In genomic region chr1:117059678-117060440, GRCh38 we compare ENCODE assay signal across 8 cellular contexts. TPM values are rescaled to one million over a fixed set of nuclear protein-coding genes. Genes with fewer than 3 reads are reported as not detected.
DNase-seq lines count a peak whose midpoint lies in the region; ATAC-seq, FAIRE-seq and TF ChIP-seq lines count a peak whose summit lies in the region.

Gene TTF2, plus strand, starts transcription at chr1:117060326. Its CDS starts 21 bp downstream, at chr1:117060347.

- TF ChIP-seq CTCF in RWPE1 (conservative IDR thresholded peaks at IDR 0.05; ENCODE audit: low read depth) (no peak), fibroblast of the aortic adventitia (IDR thresholded peaks at IDR 0.05; ENCODE audit: insufficient read depth, low read length) (peak; percentile 38), nephron (IDR thresholded peaks at IDR 0.05; ENCODE audit: unreplicated experiment in 3 of 3) (peak; percentile 25 to 38 (median 30))

- CTCF ChIA-PET in RWPE1 (lab: Yijun Ruan, JAX) = interaction anchor here (0.5 to 0.7 kb wide), 3 partner anchors 19 to 178 kb away, joined by 3 to 4 read pairs (median 3); no protein-coding TSS in a partner anchor

- TF ChIP-seq POLR2A in H54 (IDR thresholded peaks at IDR 0.05; ENCODE audit: low read depth, low read length) = peak; percentile 17; the same call in 1 of the 2 replicates

- no peaks in the 10 kb centered on the region for H3K9me3 Mint-ChIP-seq in activated T-helper 17 cell treated with anti-CD3 and anti-CD28 coated beads, Interleukin-2, amount 50 U/mL, for 72 hours
- no peaks in the 10 kb centered on the region for H3K9me3 Mint-ChIP-seq in nephron

- FAIRE-seq in H54 (lab: Jason Lieb, UNC) = peak; percentile 97

- H3K27ac Mint-ChIP-seq in activated T-helper 17 cell treated with anti-CD3 and anti-CD28 coated beads, Interleukin-2, amount 50 U/mL, for 72 hours = no peak within 1 kb of the TSS
- peak within 1 kb of the TSS; percentile 32 to 77 (median 74) for H3K27ac Mint-ChIP-seq in nephron

- ATAC-seq in activated T-helper 17 cell treated with anti-CD3 and anti-CD28 coated beads, Interleukin-2, amount 50 U/mL, for 72 hours (replicated peaks) = peak; percentile 94
- peak; percentile 94 for ATAC-seq in stimulated activated naive CD8-positive, alpha-beta T cell treated with anti-CD3 and anti-CD28 coated beads, Interleukin-15, Interleukin-2, amounts not matched to agents 100 U/mL and 50 U/mL, for 24 hours

- POLR2A ChIA-PET in RWPE1 (lab: Yijun Ruan, JAX; ENCODE audit: low non-redundant PET) = no interaction called here

- H3K27me3 Mint-ChIP-seq in activated T-helper 17 cell treated with anti-CD3 and anti-CD28 coated beads, Interleukin-2, amount 50 U/mL, for 72 hours = no peaks in the 10 kb centered on the region
- no peaks in the 10 kb centered on the region for H3K27me3 Mint-ChIP-seq in nephron (ENCODE audit: low read depth)

- DNase-seq in ELF-1 (ENCODE audit: low read depth, low spot score) (peak; percentile 100), H54 (ENCODE audit: insufficient read length, low spot score) (peak; percentile 83), LoVo (ENCODE audit: low spot score) (peak; percentile 98), RWPE1 (ENCODE audit: low spot score) (peak; percentile 100), fibroblast of the aortic adventitia (ENCODE audit: low read depth) (peak; percentile 97)
- peak; percentile 95 for DNase-seq in stimulated activated naive CD8-positive, alpha-beta T cell treated with anti-CD3 and anti-CD28 coated beads, Interleukin-15, Interleukin-2, amounts not matched to agents 100 U/mL and 50 U/mL, for 24 hours

- H3K4me3 Mint-ChIP-seq in activated T-helper 17 cell treated with anti-CD3 and anti-CD28 coated beads, Interleukin-2, amount 50 U/mL, for 72 hours = no peak within 1 kb of the TSS
- H3K4me3 Mint-ChIP-seq in nephron = no peak within 1 kb of the TSS

- H3K4me3 ChIP-seq in fibroblast of the aortic adventitia (ENCODE audit: low read depth, low read length) = peak within 1 kb of the TSS; percentile 75

- peak within 1 kb of the TSS; percentile 94 for H3K27ac ChIP-seq in RWPE1

- peaks cover 44% of the 10 kb centered on the region for H3K36me3 Mint-ChIP-seq in activated T-helper 17 cell treated with anti-CD3 and anti-CD28 coated beads, Interleukin-2, amount 50 U/mL, for 72 hours (ENCODE audit: low read depth)
- H3K36me3 Mint-ChIP-seq in nephron (ENCODE audit: low read depth) = peaks cover 4% of the 10 kb centered on the region

- peaks cover 30% of the 10 kb centered on the region for H3K4me1 Mint-ChIP-seq in activated T-helper 17 cell treated with anti-CD3 and anti-CD28 coated beads, Interleukin-2, amount 50 U/mL, for 72 hours
- peaks cover 18% of the 10 kb centered on the region for H3K4me1 Mint-ChIP-seq in nephron

RNA-seq across cellular contexts. Expression of gene TTF2, which starts in this region (rescaled TPM):
- total RNA-seq in activated T-helper 17 cell treated with anti-CD3 and anti-CD28 coated beads, Interleukin-2, amount 50 U/mL, for 72 hours = 10 to 100 TPM; 71.4 to 98.0 TPM
- total RNA-seq in fibroblast of the aortic adventitia (ENCODE audit: low replicate concordance) = 9.4 and 11.0 TPM in 2 replicates

Comparison
In these comparisons a context has a peak if more than half of its experiments do, and no peak if none do; other contexts are left out.
1. Peak in every context shown above with its lines: DNase-seq, ATAC-seq, H3K4me3 ChIP-seq and H3K27ac ChIP-seq.